Comparison of ENCODE assay signal across 8 cellular contexts in the genomic region with DNA sequence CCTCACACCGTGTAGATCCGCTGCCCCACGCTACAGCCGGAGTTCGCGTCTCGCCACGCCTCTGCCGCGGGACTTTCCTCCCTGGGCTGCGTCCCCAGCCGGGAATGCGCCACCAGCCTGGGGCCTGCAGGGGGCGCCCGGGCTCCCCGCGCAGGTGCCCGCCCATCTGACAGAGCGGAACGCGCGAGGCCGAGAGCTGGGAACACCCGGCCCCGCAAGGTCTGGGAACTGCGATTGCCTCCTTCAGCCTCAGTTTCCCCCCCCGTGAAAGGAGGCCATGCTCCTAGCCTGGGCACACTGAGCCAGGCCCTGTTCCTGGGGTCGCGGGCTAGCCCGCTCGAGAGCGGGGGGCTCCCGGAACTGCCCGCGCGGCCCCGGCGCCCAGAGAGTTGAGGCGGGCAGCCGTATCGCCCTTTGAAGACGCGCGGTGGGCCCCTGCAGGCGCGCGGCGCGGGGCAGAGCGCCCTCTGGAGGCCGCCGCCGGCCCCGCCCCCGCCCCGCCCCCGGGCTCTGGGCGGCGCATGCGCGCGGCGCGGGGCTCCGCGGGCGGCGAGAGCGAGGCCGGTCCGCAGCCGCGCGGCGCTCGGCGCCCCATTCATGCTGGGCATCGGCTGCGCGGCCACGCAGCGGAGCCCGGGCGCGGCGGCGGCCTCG. TPM values are rescaled to one million over a fixed set of nuclear protein-coding genes. Genes with fewer than 3 reads are reported as not detected.
DNase-seq lines count a peak whose midpoint lies in the region; ATAC-seq, FAIRE-seq and TF ChIP-seq lines count a peak whose summit lies in the region.

A gene (plus strand): TSS at position 594 of the 654 bp plus-strand sequence. CDS start 5,479 bp downstream, outside the sequence.

- H2BK120ac ChIP-seq in H1 (replicated peaks; ENCODE audit: low read depth, low read length), result no peak within 1 kb of the TSS

- peaks cover 13 to 26% of the 10 kb centered on the region in 2 experiments for H4K20me1 ChIP-seq in H1 (replicated peaks in 1 of 2; ENCODE audit: control insufficient read depth in 1 of 2, insufficient read depth in 2 of 2, low read length in 2 of 2)

- H3K9me3 ChIP-seq in H1 (ENCODE audit: insufficient read depth in 2 of 2, low read depth in 1 of 2, low read length in 1 of 2), result no peaks in the 10 kb centered on the region
- no peaks in the 10 kb centered on the region for H3K9me3 ChIP-seq in mesodermal cell (ENCODE audit: control insufficient read depth, low read length)

- FAIRE-seq in H1 (lab: Jason Lieb, UNC), result no peak

- H3K79me2 ChIP-seq in H1 (ENCODE audit: control insufficient read depth in 1 of 2, insufficient read depth in 2 of 2, low read length in 2 of 2), result peaks cover 8 to 35% of the 10 kb centered on the region in 2 experiments; a peak in 3 of 4 replicates

- peak; percentile 79 for ATAC-seq in GM19324 (IDR thresholded peaks at IDR 0.05; ENCODE audit: low FRiP score, unreplicated experiment)
- peak; percentile 54 for ATAC-seq in HG03457 (IDR thresholded peaks at IDR 0.05; ENCODE audit: unreplicated experiment)

- H2AK5ac ChIP-seq in H1 (ENCODE audit: low read depth, low read length), result no peak within 1 kb of the TSS

- DNase-seq in CD1c-positive myeloid dendritic cell (ENCODE audit: extremely low spot score) (peak; percentile 89), NCI-H82 treated with DMSO at 0.1 percent for 48 hours (lab: John Stamatoyannopoulos, UW; ENCODE audit: unreplicated experiment) (peak; percentile 59), H1 (ENCODE audit: low read depth in 1 of 2, low spot score in 2 of 2) (peak; percentile 15 to 94)
- DNase-seq in activated CD8-positive, alpha-beta memory T cell treated with anti-CD3 and anti-CD28 coated beads for 24 hours, result peak; percentile 96
- peak; percentile 73 to 80 for DNase-seq in stimulated activated CD8-positive, alpha-beta memory T cell treated with anti-CD3 and anti-CD28 coated beads, Interleukin-15, amount 100 ng/mL, for 4 hours (ENCODE audit: low read depth in 2 of 2)

- H3K4me2 ChIP-seq in H1 (ENCODE audit: insufficient read depth in 1 of 2, low read depth in 2 of 2, low read length in 2 of 2), result peak within 1 kb of the TSS; percentile 78 to 89

- H2BK15ac ChIP-seq in H1 (ENCODE audit: low read length), result peak within 1 kb of the TSS; percentile 94; the same call in 1 of the 2 replicates

- peak within 1 kb of the TSS; percentile 91 for H4K5ac ChIP-seq in H1 (ENCODE audit: insufficient read length, low read depth, low read length)

- H3K23ac ChIP-seq in H1 (ENCODE audit: insufficient read length), result no peak within 1 kb of the TSS

- no peak for TF ChIP-seq EP300 in H1 (IDR thresholded peaks at IDR 0.05; ENCODE audit: borderline replicate concordance in 1 of 2, low read depth in 2 of 2, low read length in 2 of 2)

- POLR2A ChIA-PET in H1 (lab: Charles Lee; ENCODE audit: partially characterized antibody), result interaction anchor here (0.8 kb wide), 1 partner anchor 230 kb away, joined by 6 read pairs; no protein-coding TSS in a partner anchor

- 3% methylated on average over 23 of the region's 88 CpGs; no CpG with 5 or more reads in 1 of the 2 experiments for WGBS in H1 (ENCODE audit: extremely low coverage in 1 of 2, insufficient coverage in 1 of 2, insufficient read length in 1 of 2, insufficient replicate concordance in 2 of 2, low coverage in 1 of 2, low lambda C conversion rate in 2 of 2, missing lambda C conversion rate in 1 of 2), 2 experiments
- WGBS in mesodermal cell (ENCODE audit: insufficient coverage in 2 of 2), 2 experiments, result 0 to 1% methylated on average over 22 to 50 of the region's 88 CpGs

- H2BK20ac ChIP-seq in H1 (ENCODE audit: low read length), result no peak within 1 kb of the TSS

- H3K4me1 ChIP-seq in H1 (replicated peaks in 1 of 4; ENCODE audit: control insufficient read depth in 3 of 4, insufficient read depth in 4 of 4, low read length in 3 of 4) (peaks cover 0 to 26% (median 12%) of the 10 kb centered on the region in 4 experiments; a peak in 6 of 7 replicates), mesodermal cell (ENCODE audit: control insufficient read depth, insufficient read depth, low read length, poor library complexity, severe bottlenecking) (peaks cover 22% of the 10 kb centered on the region)

- peak within 1 kb of the TSS; percentile 92; the same call in 1 of the 2 replicates for H2BK12ac ChIP-seq in H1 (ENCODE audit: low read depth, low read length)

- H3K4me3 ChIP-seq in H1 (ENCODE audit: extremely low read depth in 1 of 4, insufficient read depth in 2 of 4, low read depth in 3 of 4, low read length in 4 of 4) (peak within 1 kb of the TSS; percentile 67 to 87 (median 73)), mesodermal cell (ENCODE audit: extremely low read depth, insufficient read depth, low read length, poor library complexity, severe bottlenecking) (peak within 1 kb of the TSS; percentile 65)

- H3K4ac ChIP-seq in H1 (replicated peaks; ENCODE audit: insufficient read length, low read depth, low read length), result peak within 1 kb of the TSS; percentile 91

- no peak within 1 kb of the TSS for H3K14ac ChIP-seq in H1 (ENCODE audit: insufficient read length)

- H4K91ac ChIP-seq in H1 (replicated peaks; ENCODE audit: insufficient read length, low read length), result peak within 1 kb of the TSS; percentile 88

- peak; percentile 26 to 50; a peak in 3 of 4 replicates for TF ChIP-seq RAD21 in H1 (IDR thresholded peaks at IDR 0.05 in 1 of 2, conservative IDR thresholded peaks at IDR 0.05 in 1 of 2; ENCODE audit: low read depth in 2 of 2, low read length in 2 of 2)

- CTCF ChIA-PET in H1 (lab: Charles Lee; ENCODE audit: partially characterized antibody), result interaction anchor here (0.6 to 6.6 kb wide), 16 partner anchors 10 to 610 kb away, joined by 3 to 58 read pairs (median 4); no protein-coding TSS in a partner anchor

- H3K79me1 ChIP-seq in H1 (ENCODE audit: low read depth, low read length), result peaks cover 18% of the 10 kb centered on the region

- peak within 1 kb of the TSS; percentile 82; the same call in 1 of the 2 replicates for H2BK5ac ChIP-seq in H1 (ENCODE audit: low read depth, low read length)

- H3K36me3 ChIP-seq in H1 (ENCODE audit: control insufficient read depth in 2 of 4, insufficient read depth in 4 of 4, low read length in 3 of 4), result no peaks in the 10 kb centered on the region; a peak in 1 of 8 replicates
- H3K36me3 ChIP-seq in mesodermal cell (ENCODE audit: control insufficient read depth, insufficient read depth, low read length), result no peaks in the 10 kb centered on the region

- H3K18ac ChIP-seq in H1 (ENCODE audit: extremely low read depth, low read length), result peak within 1 kb of the TSS; percentile 87

- peaks cover 0 to 8% (median 3%) of the 10 kb centered on the region in 4 experiments; a peak in 5 of 7 replicates for H3K27me3 ChIP-seq in H1 (replicated peaks in 1 of 4; ENCODE audit: control insufficient read depth in 3 of 4, extremely low read depth in 1 of 4, insufficient read depth in 3 of 4, low read length in 3 of 4)

- peak within 1 kb of the TSS; percentile 88; the same call in 1 of the 2 replicates for H2AFZ ChIP-seq in H1 (ENCODE audit: low read length)

- peak in 2 of 3 experiments; percentile 82 to 88; a peak in 3 of 4 replicates for TF ChIP-seq CTCF in H1 (IDR thresholded peaks at IDR 0.05; ENCODE audit: control extremely low read depth in 1 of 3, insufficient read depth in 1 of 3, low read depth in 1 of 3, low read length in 3 of 3)

- peak within 1 kb of the TSS; percentile 89 for H4K8ac ChIP-seq in H1 (ENCODE audit: extremely low read depth, insufficient read depth, low read length)

- TF ChIP-seq POLR2A in H1 (IDR thresholded peaks at IDR 0.05; ENCODE audit: control extremely low read depth in 1 of 2, low read depth in 2 of 2, low read length in 2 of 2), result no peak

- H3K9ac ChIP-seq in H1 (replicated peaks in 1 of 4; ENCODE audit: extremely low read depth in 1 of 4, low read depth in 3 of 4, low read length in 3 of 4), result peak within 1 kb of the TSS in 3 of 4 experiments; percentile 34 to 83 (median 38); a peak in 5 of 7 replicates

- no peak within 1 kb of the TSS for H3K56ac ChIP-seq in H1 (replicated peaks; ENCODE audit: insufficient read length, low read depth, low read length)

- H3K27ac ChIP-seq in H1 (ENCODE audit: low read depth, low read length) (no peak within 1 kb of the TSS), mesodermal cell (ENCODE audit: low read depth, low read length, severe bottlenecking) (no peak within 1 kb of the TSS)

- H3K23me2 ChIP-seq in H1 (ENCODE audit: low read depth, low read length), result peaks cover 11% of the 10 kb centered on the region

TF ChIP-seq in H1, 55 proteins besides CTCF, POLR2A, EP300 and RAD21 (continues in another document):
- TF ChIP-seq CREB1 (IDR thresholded peaks at IDR 0.05), result peak; percentile 34; the same call in 1 of the 2 replicates
- peak; percentile 27; the same call in 1 of the 2 replicates for TF ChIP-seq CHD2 (IDR thresholded peaks at IDR 0.05; ENCODE audit: low read length)
- TF ChIP-seq, protein P1, sequence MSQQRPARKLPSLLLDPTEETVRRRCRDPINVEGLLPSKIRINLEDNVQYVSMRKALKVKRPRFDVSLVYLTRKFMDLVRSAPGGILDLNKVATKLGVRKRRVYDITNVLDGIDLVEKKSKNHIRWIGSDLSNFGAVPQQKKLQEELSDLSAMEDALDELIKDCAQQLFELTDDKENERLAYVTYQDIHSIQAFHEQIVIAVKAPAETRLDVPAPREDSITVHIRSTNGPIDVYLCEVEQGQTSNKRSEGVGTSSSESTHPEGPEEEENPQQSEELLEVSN (IDR thresholded peaks at IDR 0.05), result peak; percentile 95
- TF ChIP-seq RBBP5 (IDR thresholded peaks at IDR 0.05; ENCODE audit: borderline replicate concordance, low read depth, low read length), result no peak
- peak; percentile 88 for TF ChIP-seq KDM4A (IDR thresholded peaks at IDR 0.05; ENCODE audit: low read depth, low read length, severe bottlenecking)
- TF ChIP-seq EGR1 (IDR thresholded peaks at IDR 0.05; ENCODE audit: borderline replicate concordance, low read depth, low read length), result 0 out of 2 replicates have a peak, but pooled peaks have one; percentile 37
- TF ChIP-seq TCF12 (IDR thresholded peaks at IDR 0.05; ENCODE audit: low read depth, low read length), result peak; percentile 72; the same call in 1 of the 2 replicates
- TF ChIP-seq, protein P2, sequence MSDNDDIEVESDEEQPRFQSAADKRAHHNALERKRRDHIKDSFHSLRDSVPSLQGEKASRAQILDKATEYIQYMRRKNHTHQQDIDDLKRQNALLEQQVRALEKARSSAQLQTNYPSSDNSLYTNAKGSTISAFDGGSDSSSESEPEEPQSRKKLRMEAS (IDR thresholded peaks at IDR 0.05), result peak; percentile 89

RNA-seq across cellular contexts. Expression of the gene that starts here (rescaled TPM):
- total RNA-seq in H1 (2021; fragmentation: NEBNext Ultra II Directional; extraction: Animal tissue kit (Norgen Biotek cat#: 25700)), result 47.5 and 50.8 TPM in 2 replicates
- 54.9 and 81.4 TPM in 2 replicates for polyA plus RNA-seq in H1 (2011; rRNA removed)
- polyA plus RNA-seq in H1 (2011; cell fraction: cytosol; rRNA removed), result 51.2 TPM
- polyA plus RNA-seq in H1 (2011; cell fraction: nucleus; rRNA removed), result 191 TPM
- 36.1 to 53.1 TPM (median 42.4 TPM) in 4 replicates for polyA plus RNA-seq in H1 (2012, experiment 1 of 2)
- polyA plus RNA-seq in H1 (2012, experiment 2 of 2), result 26.1 TPM
- polyA plus RNA-seq in H1 (2013, experiment 1 of 2), result 40.4 TPM
- 38.5 TPM for polyA plus RNA-seq in H1 (2013, experiment 2 of 2)
- polyA minus RNA-seq in H1 (2011; rRNA and poly(A)+ RNA removed), result 104 and 131 TPM in 2 replicates
- 53.8 TPM for polyA minus RNA-seq in H1 (2011; cell fraction: cytosol; rRNA and poly(A)+ RNA removed)
- 70.5 TPM for polyA minus RNA-seq in H1 (2011; cell fraction: nucleus; rRNA and poly(A)+ RNA removed)
- 48.4 TPM for polyA plus RNA-seq in mesodermal cell (2013, experiment 1 of 2)
- 42.3 TPM for polyA plus RNA-seq in mesodermal cell (2013, experiment 2 of 2)
